ENCODE assay signal across 9 cellular contexts in genomic region chrX:13013353-13014110, GRCh38. TPM values are rescaled to one million over a fixed set of nuclear protein-coding genes. Genes with fewer than 3 reads are reported as not detected.
A peak's percentile ranks its signal among the peaks of the same experiment; 100 is the strongest.
DNase-seq lines count a peak whose midpoint lies in the region; ATAC-seq, FAIRE-seq and TF ChIP-seq lines count a peak whose summit lies in the region.
"Had no signal": no experiment of that assay in that cellular context is flagged by ENCODE, and none has a peak within 500 bp of the region (broad histone marks: within the 10 kb centered on the region; RNA-seq: fewer than 3 reads in every experiment).

No MANE protein-coding gene starts in this region.

- H3K4me1 ChIP-seq in Karpas-422 (ENCODE audit: low read length) = peaks cover 17% of the 10 kb centered on the region
- H3K4me1 ChIP-seq in naive thymus-derived CD4-positive, alpha-beta T cell (ENCODE audit: control insufficient read depth in 2 of 2, insufficient read depth in 2 of 2, low read length in 2 of 2) = peaks cover 6 to 44% of the 10 kb centered on the region in 2 donors

- FAIRE-seq in GM12891 (lab: Jason Lieb, UNC) = peak; percentile 93

- H3K4me2 ChIP-seq in Karpas-422 (ENCODE audit: low read depth, low read length, poor library complexity, severe bottlenecking) = peak overlapping the region; percentile 25
- H3K4me2 ChIP-seq: KMS-11 had no signal

- H3K9me3 ChIP-seq in Karpas-422 (ENCODE audit: low read length) = no peaks in the 10 kb centered on the region
- H3K9me3 ChIP-seq in naive thymus-derived CD4-positive, alpha-beta T cell (ENCODE audit: control insufficient read depth in 2 of 3, low read length in 3 of 3) = no peaks in the 10 kb centered on the region
- H3K9me3 ChIP-seq in WERI-Rb-1 (ENCODE audit: severe bottlenecking) = no peaks in the 10 kb centered on the region

- no peaks in the 10 kb centered on the region for H3K36me3 Mint-ChIP-seq in activated naive CD8-positive, alpha-beta T cell
- H3K36me3 Mint-ChIP-seq in naive thymus-derived CD4-positive, alpha-beta T cell = peaks cover 0 to 3% (median 0%) of the 10 kb centered on the region in 5 donors

- no peaks in the 10 kb centered on the region for H4K20me1 ChIP-seq in Karpas-422 (ENCODE audit: insufficient read depth, low read depth, low read length)

- H3K79me2 ChIP-seq in Karpas-422 (ENCODE audit: low read length) = no peaks in the 10 kb centered on the region

- DNase-seq in GM12891 (ENCODE audit: insufficient read length, low spot score) = peak; percentile 16
- peak; percentile 72 for DNase-seq in Karpas-422
- DNase-seq in naive thymus-derived CD4-positive, alpha-beta T cell = peak in 5 of 9 donors; percentile 16 to 45 (median 34)
- DNase-seq in NCI-H1417 treated with DMSO at 0.1 percent for 48 hours (lab: John Stamatoyannopoulos, UW) = no peak
- no peak for DNase-seq in WERI-Rb-1
- DNase-seq in HCEC 1CT = no peak

- no peak overlapping the region for H3K9ac ChIP-seq in Karpas-422 (ENCODE audit: low read length)
- H3K9ac ChIP-seq: KMS-11 had no signal

- ATAC-seq in GM21515 (IDR thresholded peaks at IDR 0.05; ENCODE audit: unreplicated experiment) = peak; percentile 63
- ATAC-seq in naive thymus-derived CD4-positive, alpha-beta T cell = peak; percentile 85

- H3K27me3 Mint-ChIP-seq in activated naive CD8-positive, alpha-beta T cell = no peaks in the 10 kb centered on the region
- no peaks in the 10 kb centered on the region for H3K27me3 Mint-ChIP-seq in naive thymus-derived CD4-positive, alpha-beta T cell

- H3K27ac ChIP-seq in Karpas-422 (ENCODE audit: low read length) (no peak overlapping the region), WERI-Rb-1 (no peak overlapping the region)
- peak overlapping the region; percentile 65 for H3K27ac ChIP-seq in naive thymus-derived CD4-positive, alpha-beta T cell (ENCODE audit: low read depth, low read length)
- H3K27ac ChIP-seq: KMS-11 had no signal

- H2AFZ ChIP-seq in Karpas-422 (ENCODE audit: low read length) = peak overlapping the region; percentile 55

- CTCF ChIA-PET in naive thymus-derived CD4-positive, alpha-beta T cell (lab: Charles Lee) = interaction anchor here (0.7 to 1.8 kb wide), 5 partner anchors 12 to 63 kb away, joined by 3 to 6 read pairs (median 4); no protein-coding TSS in a partner anchor

- H3K4me3 ChIP-seq in Karpas-422 (ENCODE audit: low read length) = no peak overlapping the region
- peak overlapping the region; percentile 31 for H3K4me3 ChIP-seq in naive thymus-derived CD4-positive, alpha-beta T cell (ENCODE audit: low read length)
- no peak overlapping the region for H3K4me3 ChIP-seq in WERI-Rb-1 (ENCODE audit: low read depth, low read length)

- no peak for TF ChIP-seq CTCF in WERI-Rb-1 (IDR thresholded peaks at IDR 0.05; ENCODE audit: low read depth, low read length)

- POLR2A ChIA-PET in naive thymus-derived CD4-positive, alpha-beta T cell (lab: Charles Lee) = interaction anchor here (0.9 to 29.2 kb wide), 15 partner anchors 10 to 74 kb away, joined by 3 to 873 read pairs (median 4); partner anchors contain the start of gene TMSB4X

- peaks cover 57% of the 10 kb centered on the region for H3K4me1 Mint-ChIP-seq in activated naive CD8-positive, alpha-beta T cell (ENCODE audit: low read depth)
- H3K4me1 Mint-ChIP-seq in naive thymus-derived CD4-positive, alpha-beta T cell = peaks cover 16 to 80% (median 68%) of the 10 kb centered on the region in 7 donors

- H3K27ac Mint-ChIP-seq in activated naive CD8-positive, alpha-beta T cell = peak overlapping the region; percentile 92
- peak overlapping the region; percentile 80 to 92 (median 87) for H3K27ac Mint-ChIP-seq in naive thymus-derived CD4-positive, alpha-beta T cell

- intact Hi-C loops in naive thymus-derived CD4-positive, alpha-beta T cell (cut with micrococcal nuclease) = loop anchor here (1.0 to 5.0 kb wide), 5 partner anchors 8 to 36 kb away; partner anchors contain the start of gene TMSB4X (in 2 of the 2)

- H3K36me3 ChIP-seq in Karpas-422 (ENCODE audit: insufficient read depth, low read length) (no peaks in the 10 kb centered on the region), WERI-Rb-1 (no peaks in the 10 kb centered on the region)
- H3K36me3 ChIP-seq in naive thymus-derived CD4-positive, alpha-beta T cell (ENCODE audit: control insufficient read depth in 2 of 3, insufficient read depth in 3 of 3, low read length in 3 of 3) = no peaks in the 10 kb centered on the region

- H3K9me2 ChIP-seq in Karpas-422 (replicated peaks; ENCODE audit: insufficient read depth, low read length) = no peaks in the 10 kb centered on the region

- H3K4me3 Mint-ChIP-seq in activated naive CD8-positive, alpha-beta T cell = peak overlapping the region; percentile 12
- peak overlapping the region; percentile 20 to 75 (median 58) for H3K4me3 Mint-ChIP-seq in naive thymus-derived CD4-positive, alpha-beta T cell

- H3K9me3 Mint-ChIP-seq in activated naive CD8-positive, alpha-beta T cell (ENCODE audit: low read depth) = no peaks in the 10 kb centered on the region
- peaks cover 0 to 1% (median 0%) of the 10 kb centered on the region in 11 donors for H3K9me3 Mint-ChIP-seq in naive thymus-derived CD4-positive, alpha-beta T cell

- H3K27me3 ChIP-seq in Karpas-422 (ENCODE audit: low read length) = no peaks in the 10 kb centered on the region
- H3K27me3 ChIP-seq in naive thymus-derived CD4-positive, alpha-beta T cell (ENCODE audit: control insufficient read depth in 2 of 2, insufficient read depth in 2 of 2, low read length in 2 of 2) = no peaks in the 10 kb centered on the region
- H3K27me3 ChIP-seq in WERI-Rb-1 (ENCODE audit: insufficient read depth, low read depth, severe bottlenecking) = no peaks in the 10 kb centered on the region

- no peak for TF ChIP-seq POLR2A in GM12891 (IDR thresholded peaks at IDR 0.05; ENCODE audit: low read depth, low read length)

TF ChIP-seq in GM12891, 5 proteins besides CTCF, POLR2A, EP300 and RAD21:
- TF ChIP-seq PAX5 (IDR thresholded peaks at IDR 0.05; ENCODE audit: insufficient read depth, low read length, severe bottlenecking) = no peak
- no peak for TF ChIP-seq POLR2AphosphoS5 (IDR thresholded peaks at IDR 0.05; ENCODE audit: low read depth, low read length)
- TF ChIP-seq SPI1 (IDR thresholded peaks at IDR 0.05; ENCODE audit: low read depth, low read length) = peak; percentile 49
- TF ChIP-seq POU2F2 (IDR thresholded peaks at IDR 0.05; ENCODE audit: low read depth, low read length) = no peak

RNA-seq across cellular contexts. Expression of gene FAM9C, which starts 30.9 kb away (rescaled TPM):
- polyA plus RNA-seq in GM12891 (2012; ENCODE audit: low read depth, missing spikeins) = not detected
- not detected in 2 replicates for total RNA-seq in Karpas-422 (2014; rRNA removed; shearing (Covaris generic); ENCODE audit: low replicate concordance)
- under 1 TPM in 2 of 5 experiments, not detected in 3; 0.16 to 0.19 TPM for total RNA-seq in naive thymus-derived CD4-positive, alpha-beta T cell
- polyA plus RNA-seq in naive thymus-derived CD4-positive, alpha-beta T cell = not detected

RNA-seq across cellular contexts. Expression of gene TMSB4X, which starts 38.6 kb away (rescaled TPM):
- 22,419 TPM for polyA plus RNA-seq in GM12891 (2012; ENCODE audit: low read depth, missing spikeins)
- 2,363 and 3,856 TPM in 2 replicates for total RNA-seq in Karpas-422 (2014; rRNA removed; shearing (Covaris generic); ENCODE audit: low replicate concordance)
- over 10,000 TPM in 1 of 5 experiments, 1,000 to 10,000 TPM in 4; 3,911 to 13,454 (median 4,935) TPM for total RNA-seq in naive thymus-derived CD4-positive, alpha-beta T cell
- over 10,000 TPM; 26,512 to 30,787 TPM for polyA plus RNA-seq in naive thymus-derived CD4-positive, alpha-beta T cell

Comparison
In these comparisons a context has a peak if more than half of its experiments do, and no peak if none do; other contexts are left out.
1. DNase-seq: peak in GM12891 (single experiment), Karpas-422 (single experiment) and naive thymus-derived CD4-positive, alpha-beta T cell (5 of 9); none in NCI-H1417 treated with DMSO at 0.1 percent for 48 hours (single experiment), WERI-Rb-1 (single experiment) and HCEC 1CT (single experiment).